ENCODE assay signal across 9 cellular contexts in genomic region chr3:31105438-31106077, GRCh38.
A peak's percentile ranks its signal among the peaks of the same experiment; 100 is the strongest.
DNase-seq lines count a peak whose midpoint lies in the region; ATAC-seq and TF ChIP-seq lines count a peak whose summit lies in the region.
"Had no signal": no experiment of that assay in that cellular context is flagged by ENCODE, and none has a peak within 500 bp of the region (broad histone marks: within the 10 kb centered on the region; RNA-seq: fewer than 3 reads in every experiment).

No MANE protein-coding gene starts in this region.

- ATAC-seq in GM18498 (IDR thresholded peaks at IDR 0.05; ENCODE audit: unreplicated experiment) (no peak), mucosa of descending colon (no peak)

- no peaks in the 10 kb centered on the region for H3K9me3 ChIP-seq in mucosa of descending colon

- DNase-seq in 8988T (peak; percentile 23), ELR (ENCODE audit: low read depth) (peak; percentile 97), T1000 (lab: John Stamatoyannopoulos, UW) (peak; percentile 32), fibroblast of peridontal ligament (ENCODE audit: extremely low read depth) (peak; percentile 95), NCI-H2227 (lab: John Stamatoyannopoulos, UW; ENCODE audit: unreplicated experiment) (no peak), NCI-H524 (lab: John Stamatoyannopoulos, UW) (no peak), mucosa of descending colon (no peak)
- DNase-seq: activated CD4-positive, CD25-positive, alpha-beta regulatory T cell treated with anti-CD3 and anti-CD28 coated beads, Interleukin-2, amount 50 U/mL, for 72 hours had no signal

- no peaks in the 10 kb centered on the region for H3K4me1 ChIP-seq in mucosa of descending colon (ENCODE audit: low read depth)

- intact Hi-C loops in mucosa of descending colon (cut with DNase I, micrococcal nuclease): no loop called here

- no peak for TF ChIP-seq CTCF in mucosa of descending colon (IDR thresholded peaks at IDR 0.05)

- H3K36me3 ChIP-seq in mucosa of descending colon (ENCODE audit: low read depth): no peaks in the 10 kb centered on the region

- no peak overlapping the region for H3K4me3 ChIP-seq in mucosa of descending colon

Comparison
In these comparisons a context has a peak if more than half of its experiments do, and no peak if none do; other contexts are left out.
1. DNase-seq: peak in 8988T (single experiment), ELR (single experiment), T1000 (single experiment) and fibroblast of peridontal ligament (single experiment); none in NCI-H2227 (single experiment), NCI-H524 (0 of 2) and mucosa of descending colon (0 of 3).